In the genomic region with DNA sequence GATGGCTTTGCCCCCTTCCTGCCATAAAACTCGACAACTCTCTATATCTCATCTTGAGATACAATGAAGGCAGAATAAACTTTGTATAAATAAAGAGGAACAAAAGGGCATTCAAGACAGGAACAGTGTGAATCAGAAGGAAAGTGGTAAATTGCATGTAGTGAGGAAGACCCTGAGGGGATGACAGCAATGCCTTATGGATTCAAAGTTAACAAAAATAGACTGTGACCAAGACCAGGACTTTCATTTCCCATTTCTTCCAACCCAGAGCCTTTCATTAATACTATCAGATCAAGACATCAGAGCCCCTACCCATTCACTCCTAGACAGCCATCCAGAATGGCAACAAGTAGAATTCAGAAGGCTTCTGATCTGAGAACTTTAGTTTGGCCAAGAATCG, we compare ENCODE assay signal across 27 cellular contexts. TPM values are rescaled to one million over a fixed set of nuclear protein-coding genes. Genes with fewer than 3 reads are reported as not detected.
"Had no signal": no experiment of that assay in that cellular context is flagged by ENCODE, and none has a peak within 500 bp of the region (broad histone marks: within the 10 kb centered on the region; RNA-seq: fewer than 3 reads in every experiment).

No MANE protein-coding gene starts in this region.

- H3K36me3 ChIP-seq: breast epithelium, left ventricle myocardium inferior, prostate gland, thoracic aorta, vagina had no signal

- H3K27ac Mint-ChIP-seq: activated B cell treated with CpG ODN at 0.5 μM for 24 hours; activated CD4-positive, alpha-beta T cell treated with anti-CD3 and anti-CD28 coated beads for 36 hours; activated naive CD8-positive, alpha-beta T cell treated with anti-CD3 and anti-CD28 coated beads for 36 hours; activated T-cell treated with anti-CD3 and anti-CD28 coated beads, Interleukin-2, amount 50 U/mL, for 24 hours; activated T-helper 2 cell treated with anti-CD3 and anti-CD28 coated beads, Interferon-gamma antibody, Interleukin-2, Interleukin-4, amounts not matched to agents 10 μg/mL and 5 μg/mL and 100 μg/mL, durations not matched to agents 14 hours and 24 hours and 36 hours; natural killer cell; type B pancreatic cell had no signal

- H3K4me3 Mint-ChIP-seq: activated B cell treated with CpG ODN at 0.5 μM for 24 hours; activated CD4-positive, alpha-beta T cell treated with anti-CD3 and anti-CD28 coated beads for 36 hours; activated naive CD8-positive, alpha-beta T cell treated with anti-CD3 and anti-CD28 coated beads for 36 hours; activated T-cell treated with anti-CD3 and anti-CD28 coated beads, Interleukin-2, amount 50 U/mL, for 24 hours; central memory CD8-positive, alpha-beta T cell; natural killer cell; type B pancreatic cell had no signal

- H3K9me3 ChIP-seq: breast epithelium, prostate gland, thoracic aorta, vagina had no signal

- FAIRE-seq: colon, frontal cortex had no signal

- ATAC-seq: activated CD4-positive, alpha-beta T cell treated with anti-CD3 and anti-CD28 coated beads for 36 hours; esophagus mucosa; natural killer cell had no signal

- H3K9me3 Mint-ChIP-seq: type B pancreatic cell had no signal

- H3K4me3 ChIP-seq: breast epithelium, left ventricle myocardium inferior, prostate gland, thoracic aorta, vagina had no signal

- DNase-seq: activated B cell treated with CpG ODN at 0.5 μM for 24 hours; activated CD4-positive, alpha-beta T cell treated with anti-CD3 and anti-CD28 coated beads for 36 hours; activated CD4-positive, alpha-beta T cell treated with anti-CD3 and anti-CD28 coated beads, Interleukin-2, amount 50 U/mL, for 4 hours; activated CD8-positive, alpha-beta memory T cell treated with anti-CD3 and anti-CD28 coated beads for 24 hours; activated CD8-positive, alpha-beta memory T cell treated with anti-CD3 and anti-CD28 coated beads, Interleukin-2, amount 50 U/mL, for 4 hours; activated naive CD4-positive, alpha-beta T cell; activated naive CD8-positive, alpha-beta T cell treated with anti-CD3 and anti-CD28 coated beads for 36 hours; activated T-cell treated with anti-CD3 and anti-CD28 coated beads, Interleukin-2, amount 50 U/mL, for 24 hours; effector memory CD4-positive, alpha-beta T cell; head of caudate nucleus; hypothalamus; left ventricle myocardium inferior; midbrain; natural killer cell; stimulated activated CD4-positive, alpha-beta T cell treated with anti-CD3 and anti-CD28 coated beads, Interleukin-2, amount 100 ng/mL, for 48 hours; stimulated activated CD8-positive, alpha-beta memory T cell treated with anti-CD3 and anti-CD28 coated beads, Interleukin-4, amount 100 ng/mL, for 48 hours; stimulated activated naive CD4-positive, alpha-beta T cell treated with Interleukin-2 at 50 U/mL for 16 hours had no signal

- H3K27ac ChIP-seq: breast epithelium, left ventricle myocardium inferior, prostate gland, thoracic aorta, vagina had no signal

- H3K27me3 Mint-ChIP-seq: activated B cell treated with CpG ODN at 0.5 μM for 24 hours; activated CD4-positive, alpha-beta T cell treated with anti-CD3 and anti-CD28 coated beads for 36 hours; activated naive CD8-positive, alpha-beta T cell treated with anti-CD3 and anti-CD28 coated beads for 36 hours; activated T-cell treated with anti-CD3 and anti-CD28 coated beads, Interleukin-2, amount 50 U/mL, for 24 hours; central memory CD8-positive, alpha-beta T cell; type B pancreatic cell had no signal

- H3K4me1 ChIP-seq: breast epithelium, left ventricle myocardium inferior, prostate gland, vagina had no signal

- H3K36me3 Mint-ChIP-seq: activated naive CD8-positive, alpha-beta T cell treated with anti-CD3 and anti-CD28 coated beads for 36 hours; natural killer cell; type B pancreatic cell had no signal

- H3K4me1 Mint-ChIP-seq: activated B cell treated with CpG ODN at 0.5 μM for 24 hours; activated CD4-positive, alpha-beta T cell treated with anti-CD3 and anti-CD28 coated beads for 36 hours; activated naive CD8-positive, alpha-beta T cell treated with anti-CD3 and anti-CD28 coated beads for 36 hours; central memory CD8-positive, alpha-beta T cell; natural killer cell had no signal

RNA-seq across cellular contexts. Expression of a gene that starts 46.4 kb away (rescaled TPM):
- total RNA-seq: activated B cell treated with CpG ODN at 0.5 μM for 24 hours had no signal
